8 cellular contexts compared by ENCODE assay signal in the genomic region with DNA sequence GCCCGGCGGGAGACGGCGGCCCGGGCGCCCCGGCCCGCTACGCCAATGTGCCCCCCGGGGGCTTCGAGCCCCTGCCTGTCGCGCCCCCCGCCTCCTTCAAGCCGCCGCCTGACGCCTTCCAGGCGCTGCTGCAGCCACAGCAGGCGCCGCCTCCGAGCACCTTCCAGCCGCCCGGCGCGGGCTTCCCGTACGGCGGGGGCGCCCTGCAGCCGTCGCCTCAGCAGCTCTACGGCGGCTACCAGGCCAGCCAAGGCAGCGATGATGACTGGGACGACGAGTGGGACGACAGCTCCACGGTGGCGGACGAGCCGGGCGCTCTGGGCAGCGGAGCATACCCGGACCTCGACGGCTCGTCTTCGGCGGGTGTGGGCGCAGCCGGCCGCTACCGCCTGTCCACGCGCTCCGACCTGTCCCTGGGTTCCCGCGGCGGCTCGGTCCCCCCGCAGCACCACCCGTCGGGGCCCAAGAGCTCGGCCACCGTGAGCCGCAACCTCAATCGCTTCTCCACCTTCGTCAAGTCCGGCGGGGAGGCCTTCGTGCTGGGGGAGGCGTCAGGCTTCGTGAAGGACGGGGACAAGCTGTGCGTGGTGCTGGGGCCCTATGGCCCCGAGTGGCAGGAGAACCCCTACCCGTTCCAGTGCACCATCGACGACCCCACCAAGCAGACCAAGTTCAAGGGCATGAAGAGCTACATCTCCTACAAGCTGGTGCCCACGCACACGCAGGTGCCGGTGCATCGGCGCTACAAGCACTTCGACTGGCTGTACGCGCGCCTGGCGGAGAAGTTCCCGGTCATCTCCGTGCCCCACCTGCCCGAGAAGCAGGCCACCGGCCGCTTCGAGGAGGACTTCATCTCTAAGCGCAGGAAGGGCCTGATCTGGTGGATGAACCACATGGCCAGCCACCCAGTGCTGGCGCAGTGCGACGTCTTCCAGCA. TPM values are rescaled to one million over a fixed set of nuclear protein-coding genes. Genes with fewer than 3 reads are reported as not detected.
DNase-seq lines count a peak whose midpoint lies in the region; ATAC-seq, FAIRE-seq and TF ChIP-seq lines count a peak whose summit lies in the region.

No MANE protein-coding gene starts in this region.

- H3K36me3 ChIP-seq in BLaER1 treated with 17β-estradiol and CSF1 and Interleukin-3, amounts not matched to agents 10 nM and 100 nM = peaks cover 11 to 45% (median 33%) of the 10 kb centered on the region in 11 experiments; a peak in 21 of 22 replicates
- H3K36me3 ChIP-seq in HUES48 (ENCODE audit: control insufficient read depth, insufficient read depth, low read length) = no peaks in the 10 kb centered on the region
- peaks cover 10% of the 10 kb centered on the region for H3K36me3 ChIP-seq in WERI-Rb-1
- peaks cover 1% of the 10 kb centered on the region for H3K36me3 ChIP-seq in bronchial epithelial cell (ENCODE audit: control insufficient read depth, insufficient read depth, low read length)

- peaks cover under 1 to 56% (median 27%) of the 10 kb centered on the region in 11 experiments; a peak in 21 of 22 replicates for H4K20me1 ChIP-seq in BLaER1 treated with 17β-estradiol and CSF1 and Interleukin-3, amounts not matched to agents 10 nM and 100 nM

- peak overlapping the region; percentile 89 to 95 (median 92) for H3K27ac ChIP-seq in BLaER1 treated with 17β-estradiol and CSF1 and Interleukin-3, amounts not matched to agents 10 nM and 100 nM
- no peak overlapping the region for H3K27ac ChIP-seq in HUES48 (ENCODE audit: low read depth, low read length)
- H3K27ac ChIP-seq in WERI-Rb-1 = peak overlapping the region; percentile 71

- H3K4me3 ChIP-seq in BLaER1 treated with 17β-estradiol and CSF1 and Interleukin-3, amounts not matched to agents 10 nM and 100 nM = peak overlapping the region; percentile 77 to 99 (median 88)
- H3K4me3 ChIP-seq in HUES48 (ENCODE audit: low read depth, low read length) = peak overlapping the region; percentile 80
- H3K4me3 ChIP-seq in WERI-Rb-1 (ENCODE audit: low read depth, low read length) = peak overlapping the region; percentile 58
- peak overlapping the region; percentile 72 for H3K4me3 ChIP-seq in bronchial epithelial cell (ENCODE audit: low read depth, low read length)

- DNase-seq in WERI-Rb-1 = peak; percentile 44
- peak; percentile 18 for DNase-seq in bronchial epithelial cell (ENCODE audit: low read depth)
- peak; percentile 57 for DNase-seq in kidney tubule cell (ENCODE audit: low spot score)
- DNase-seq in stimulated activated CD4-positive, alpha-beta T cell treated with anti-CD3 and anti-CD28 coated beads, Interleukin-2, amount 100 ng/mL, for 4 hours (ENCODE audit: low read depth) = peak; percentile 46
- no peak for DNase-seq in NCI-H2107 (lab: John Stamatoyannopoulos, UW)

- H3K4me2 ChIP-seq in BLaER1 treated with 17β-estradiol and CSF1 and Interleukin-3, amounts not matched to agents 10 nM and 100 nM = peak overlapping the region; percentile 83 to 99 (median 98)

- no peak for FAIRE-seq in bronchial epithelial cell (lab: Jason Lieb, UNC)

- H3K27me3 ChIP-seq in BLaER1 treated with 17β-estradiol and CSF1 and Interleukin-3, amounts not matched to agents 10 nM and 100 nM = no peaks in the 10 kb centered on the region
- H3K27me3 ChIP-seq in HUES48 (ENCODE audit: control insufficient read depth, insufficient read depth, low read length) (peaks cover 18% of the 10 kb centered on the region), WERI-Rb-1 (ENCODE audit: insufficient read depth, low read depth, severe bottlenecking) (no peaks in the 10 kb centered on the region), bronchial epithelial cell (ENCODE audit: control insufficient read depth, insufficient read depth, low read length) (no peaks in the 10 kb centered on the region)

- peaks cover 0 to 11% (median 0%) of the 10 kb centered on the region in 11 experiments; a peak in 5 of 22 replicates for H3K9me3 ChIP-seq in BLaER1 treated with 17β-estradiol and CSF1 and Interleukin-3, amounts not matched to agents 10 nM and 100 nM (replicated peaks in 1 of 11)
- H3K9me3 ChIP-seq in HUES48 (ENCODE audit: control insufficient read depth, insufficient read depth, low read length) = no peaks in the 10 kb centered on the region
- H3K9me3 ChIP-seq in WERI-Rb-1 (ENCODE audit: severe bottlenecking) = no peaks in the 10 kb centered on the region

- TF ChIP-seq CTCF in WERI-Rb-1 (IDR thresholded peaks at IDR 0.05; ENCODE audit: low read depth, low read length) (no peak), bronchial epithelial cell (IDR thresholded peaks at IDR 0.05; ENCODE audit: insufficient read depth, low read length, severe bottlenecking) (peak; percentile 23)

- H3K4me1 ChIP-seq in BLaER1 treated with 17β-estradiol and CSF1 and Interleukin-3, amounts not matched to agents 10 nM and 100 nM = peaks cover 20 to 47% (median 40%) of the 10 kb centered on the region in 10 experiments
- H3K4me1 ChIP-seq in HUES48 (ENCODE audit: control insufficient read depth, insufficient read depth, low read length) = peaks cover 27% of the 10 kb centered on the region

- peak; percentile 24 for ATAC-seq in GM19463 (IDR thresholded peaks at IDR 0.05; ENCODE audit: unreplicated experiment)

- H3K9ac ChIP-seq in BLaER1 treated with 17β-estradiol and CSF1 and Interleukin-3, amounts not matched to agents 10 nM and 100 nM = peak overlapping the region; percentile 86 to 96 (median 93)
- H3K9ac ChIP-seq in HUES48 (ENCODE audit: low read depth, low read length) = peak overlapping the region; percentile 80

RNA-seq across cellular contexts. Expression of gene SNX18, which starts 0.9 kb away (rescaled TPM):
- total RNA-seq in bronchial epithelial cell = 25.8 and 42.1 TPM in 2 replicates
